In the genomic region with DNA sequence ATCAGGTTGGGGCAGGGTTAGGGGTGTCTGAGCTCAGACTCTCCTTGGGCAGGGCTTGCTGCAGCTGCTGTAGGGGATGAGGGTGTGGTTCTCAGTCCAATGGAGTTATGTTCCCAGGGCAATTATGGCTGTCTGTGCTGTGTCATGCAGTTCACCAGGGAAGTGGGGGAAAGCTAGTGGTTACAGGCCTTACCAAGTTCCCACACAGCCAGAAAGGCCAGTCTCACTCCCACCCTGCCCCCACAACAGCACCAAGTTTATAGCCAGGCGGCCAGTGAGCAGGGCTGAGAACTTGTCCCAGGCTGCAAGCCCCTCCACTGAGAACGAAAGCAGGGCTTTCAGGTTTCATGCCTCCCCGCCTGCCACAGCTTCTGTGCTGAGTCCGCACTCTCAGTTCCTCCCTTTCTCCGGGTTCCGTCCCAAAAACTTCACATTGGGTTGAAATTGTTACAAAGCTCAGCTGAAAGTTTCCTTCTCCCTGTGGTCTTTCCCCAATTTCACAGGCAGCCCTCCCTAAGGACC, we compare ENCODE assay signal across 9 cellular contexts. TPM values are rescaled to one million over a fixed set of nuclear protein-coding genes. Genes with fewer than 3 reads are reported as not detected.
DNase-seq lines count a peak whose midpoint lies in the region; ATAC-seq, FAIRE-seq and TF ChIP-seq lines count a peak whose summit lies in the region.
"Had no signal": no experiment of that assay in that cellular context is flagged by ENCODE, and none has a peak within 500 bp of the region (broad histone marks: within the 10 kb centered on the region; RNA-seq: fewer than 3 reads in every experiment).

No MANE protein-coding gene starts in this region.

- DNase-seq in astrocyte (ENCODE audit: low read depth) (no peak), suprapubic skin (ENCODE audit: low spot score in 2 of 2) (no peak)
- no peak for DNase-seq in stimulated activated CD4-positive, alpha-beta T cell treated with anti-CD3 and anti-CD28 coated beads, Interleukin-4, amount 100 ng/mL, for 24 hours
- DNase-seq in stimulated activated CD4-positive, alpha-beta T cell treated with anti-CD3 and anti-CD28 coated beads, Interleukin-2, amount 100 ng/mL, for 24 hours, result no peak
- no peak for DNase-seq in activated T-cell treated with anti-CD3 and anti-CD28 coated beads, Interleukin-2, amount 50 U/mL, for 4 hours
- DNase-seq: activated naive CD8-positive, alpha-beta T cell treated with anti-CD3 and anti-CD28 coated beads, Interleukin-2, amount 10 ng/mL, durations not matched to agents 7 days and 5 days had no signal

- no peak for TF ChIP-seq EP300 in suprapubic skin (IDR thresholded peaks at IDR 0.05)

- no peaks in the 10 kb centered on the region for H3K36me3 Mint-ChIP-seq in astrocyte (ENCODE audit: low read depth, unreplicated experiment)
- H3K36me3 Mint-ChIP-seq in activated T-cell treated with anti-CD3 and anti-CD28 coated beads, Interleukin-2, amount 50 U/mL, for 4 hours (ENCODE audit: insufficient read depth), result peaks cover 2% of the 10 kb centered on the region
- H3K36me3 Mint-ChIP-seq: activated naive CD8-positive, alpha-beta T cell treated with anti-CD3 and anti-CD28 coated beads, Interleukin-2, amount 10 ng/mL, durations not matched to agents 7 days and 5 days had no signal

- H3K4me3 ChIP-seq in astrocyte (ENCODE audit: insufficient read depth, low read depth, low read length) (no peak overlapping the region), suprapubic skin (no peak overlapping the region)

- H3K4me3 Mint-ChIP-seq in astrocyte (ENCODE audit: unreplicated experiment), result no peak overlapping the region
- no peak overlapping the region for H3K4me3 Mint-ChIP-seq in activated T-cell treated with anti-CD3 and anti-CD28 coated beads, Interleukin-2, amount 50 U/mL, for 4 hours
- H3K4me3 Mint-ChIP-seq: activated naive CD8-positive, alpha-beta T cell treated with anti-CD3 and anti-CD28 coated beads, Interleukin-2, amount 10 ng/mL, durations not matched to agents 7 days and 5 days; nephron had no signal

- no peak for FAIRE-seq in astrocyte (lab: Jason Lieb, UNC)

- H3K4me1 Mint-ChIP-seq in astrocyte (ENCODE audit: low read depth, unreplicated experiment), result peaks cover 2% of the 10 kb centered on the region
- H3K4me1 Mint-ChIP-seq in activated T-cell treated with anti-CD3 and anti-CD28 coated beads, Interleukin-2, amount 50 U/mL, for 4 hours (ENCODE audit: low read depth), result no peaks in the 10 kb centered on the region
- H3K4me1 Mint-ChIP-seq: activated naive CD8-positive, alpha-beta T cell treated with anti-CD3 and anti-CD28 coated beads, Interleukin-2, amount 10 ng/mL, durations not matched to agents 7 days and 5 days; nephron had no signal

- H3K4me2 ChIP-seq in astrocyte (ENCODE audit: low read length), result no peak overlapping the region

- H4K20me1 ChIP-seq in astrocyte (ENCODE audit: insufficient read depth, low read length), result no peaks in the 10 kb centered on the region

- no peaks in the 10 kb centered on the region for H3K9me3 ChIP-seq in astrocyte (ENCODE audit: insufficient read depth, low read depth, low read length)
- H3K9me3 ChIP-seq in suprapubic skin, result no peaks in the 10 kb centered on the region

- H3K27ac ChIP-seq in astrocyte (ENCODE audit: low read depth, low read length) (no peak overlapping the region), suprapubic skin (peak overlapping the region; percentile 45)

- ATAC-seq in GM19328 (IDR thresholded peaks at IDR 0.05; ENCODE audit: unreplicated experiment), result peak; percentile 85
- peak; percentile 87 for ATAC-seq in HG03039 (IDR thresholded peaks at IDR 0.05; ENCODE audit: unreplicated experiment)
- ATAC-seq in activated T-cell treated with anti-CD3 and anti-CD28 coated beads, Interleukin-2, amount 50 U/mL, for 4 hours, result no peak

- peak overlapping the region; percentile 92 for H3K27ac Mint-ChIP-seq in astrocyte (ENCODE audit: unreplicated experiment)
- H3K27ac Mint-ChIP-seq: activated naive CD8-positive, alpha-beta T cell treated with anti-CD3 and anti-CD28 coated beads, Interleukin-2, amount 10 ng/mL, durations not matched to agents 7 days and 5 days; nephron had no signal

- peaks cover 3% of the 10 kb centered on the region for H3K9me3 Mint-ChIP-seq in astrocyte (ENCODE audit: unreplicated experiment)
- H3K9me3 Mint-ChIP-seq in activated T-cell treated with anti-CD3 and anti-CD28 coated beads, Interleukin-2, amount 50 U/mL, for 4 hours, result peaks cover 9% of the 10 kb centered on the region

- no peak overlapping the region for H2AFZ ChIP-seq in astrocyte (ENCODE audit: low read depth, low read length)

- 95% methylated on average over 6 of the region's 6 CpGs for WGBS in suprapubic skin

- H3K27me3 Mint-ChIP-seq in astrocyte (ENCODE audit: low read depth, unreplicated experiment), result no peaks in the 10 kb centered on the region
- peaks cover 3% of the 10 kb centered on the region for H3K27me3 Mint-ChIP-seq in activated T-cell treated with anti-CD3 and anti-CD28 coated beads, Interleukin-2, amount 50 U/mL, for 4 hours (ENCODE audit: low read depth)

- TF ChIP-seq CTCF in astrocyte (IDR thresholded peaks at IDR 0.05; ENCODE audit: insufficient read depth, low read depth, low read length) (no peak), suprapubic skin (IDR thresholded peaks at IDR 0.05) (no peak)

- no peak for TF ChIP-seq POLR2A in suprapubic skin (IDR thresholded peaks at IDR 0.05)

- H3K27me3 ChIP-seq in astrocyte (ENCODE audit: insufficient read depth, low read length), result peaks cover 3% of the 10 kb centered on the region
- H3K27me3 ChIP-seq in suprapubic skin, result no peaks in the 10 kb centered on the region

- no peaks in the 10 kb centered on the region for H3K79me2 ChIP-seq in astrocyte (ENCODE audit: insufficient read depth, low read length)

- H3K36me3 ChIP-seq in astrocyte (ENCODE audit: insufficient read depth, low read length) (no peaks in the 10 kb centered on the region), suprapubic skin (no peaks in the 10 kb centered on the region)

- no peak overlapping the region for H3K9ac ChIP-seq in astrocyte (ENCODE audit: low read length)

- H3K4me1 ChIP-seq in astrocyte (ENCODE audit: insufficient read depth, low read length) (no peaks in the 10 kb centered on the region), suprapubic skin (peaks cover 9% of the 10 kb centered on the region)

RNA-seq across cellular contexts. Expression of a gene that starts 19.6 kb away (rescaled TPM):
- 22.1 and 23.7 TPM in 2 replicates for total RNA-seq in astrocyte
- total RNA-seq in suprapubic skin, result 10 to 100 TPM; 13.2 to 41.3 (median 21.7) TPM
- 10 to 100 TPM; 46.0 to 50.0 (median 48.5) TPM for total RNA-seq in activated T-cell treated with anti-CD3 and anti-CD28 coated beads, Interleukin-2, amount 50 U/mL, for 4 hours

Comparison
In these comparisons a context has a peak if more than half of its experiments do, and no peak if none do; other contexts are left out.
1. ATAC-seq: peak in GM19328 (single experiment) and HG03039 (single experiment); none in activated T-cell treated with anti-CD3 and anti-CD28 coated beads, Interleukin-2, amount 50 U/mL, for 4 hours (0 of 2).